1 cellular context compared by ENCODE assay signal in the genomic region with DNA sequence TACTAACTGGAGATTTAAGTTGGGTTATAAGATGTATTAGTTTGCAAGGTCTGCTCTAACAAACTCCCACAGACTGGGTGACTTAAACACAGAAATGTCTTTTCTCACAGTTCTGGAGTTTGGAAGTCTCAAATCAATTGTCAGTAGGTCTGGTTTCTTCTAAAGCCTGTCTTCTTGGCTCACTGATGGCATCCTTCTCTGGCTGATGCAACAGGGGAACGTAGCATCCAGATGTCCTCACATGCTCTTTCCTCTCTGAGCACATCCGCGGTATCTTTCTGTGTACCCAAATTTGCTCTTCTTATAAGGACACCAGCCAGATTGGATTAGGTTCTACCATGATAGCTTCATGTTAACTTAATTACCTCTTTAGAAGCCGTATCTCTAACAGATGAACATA.
TF ChIP-seq lines count a peak whose summit lies in the region.

No MANE protein-coding gene starts in this region.

TF ChIP-seq in GM23338, 12 proteins besides CTCF, POLR2A, EP300 and RAD21 (continued from another document):
- TF ChIP-seq, protein P1, sequence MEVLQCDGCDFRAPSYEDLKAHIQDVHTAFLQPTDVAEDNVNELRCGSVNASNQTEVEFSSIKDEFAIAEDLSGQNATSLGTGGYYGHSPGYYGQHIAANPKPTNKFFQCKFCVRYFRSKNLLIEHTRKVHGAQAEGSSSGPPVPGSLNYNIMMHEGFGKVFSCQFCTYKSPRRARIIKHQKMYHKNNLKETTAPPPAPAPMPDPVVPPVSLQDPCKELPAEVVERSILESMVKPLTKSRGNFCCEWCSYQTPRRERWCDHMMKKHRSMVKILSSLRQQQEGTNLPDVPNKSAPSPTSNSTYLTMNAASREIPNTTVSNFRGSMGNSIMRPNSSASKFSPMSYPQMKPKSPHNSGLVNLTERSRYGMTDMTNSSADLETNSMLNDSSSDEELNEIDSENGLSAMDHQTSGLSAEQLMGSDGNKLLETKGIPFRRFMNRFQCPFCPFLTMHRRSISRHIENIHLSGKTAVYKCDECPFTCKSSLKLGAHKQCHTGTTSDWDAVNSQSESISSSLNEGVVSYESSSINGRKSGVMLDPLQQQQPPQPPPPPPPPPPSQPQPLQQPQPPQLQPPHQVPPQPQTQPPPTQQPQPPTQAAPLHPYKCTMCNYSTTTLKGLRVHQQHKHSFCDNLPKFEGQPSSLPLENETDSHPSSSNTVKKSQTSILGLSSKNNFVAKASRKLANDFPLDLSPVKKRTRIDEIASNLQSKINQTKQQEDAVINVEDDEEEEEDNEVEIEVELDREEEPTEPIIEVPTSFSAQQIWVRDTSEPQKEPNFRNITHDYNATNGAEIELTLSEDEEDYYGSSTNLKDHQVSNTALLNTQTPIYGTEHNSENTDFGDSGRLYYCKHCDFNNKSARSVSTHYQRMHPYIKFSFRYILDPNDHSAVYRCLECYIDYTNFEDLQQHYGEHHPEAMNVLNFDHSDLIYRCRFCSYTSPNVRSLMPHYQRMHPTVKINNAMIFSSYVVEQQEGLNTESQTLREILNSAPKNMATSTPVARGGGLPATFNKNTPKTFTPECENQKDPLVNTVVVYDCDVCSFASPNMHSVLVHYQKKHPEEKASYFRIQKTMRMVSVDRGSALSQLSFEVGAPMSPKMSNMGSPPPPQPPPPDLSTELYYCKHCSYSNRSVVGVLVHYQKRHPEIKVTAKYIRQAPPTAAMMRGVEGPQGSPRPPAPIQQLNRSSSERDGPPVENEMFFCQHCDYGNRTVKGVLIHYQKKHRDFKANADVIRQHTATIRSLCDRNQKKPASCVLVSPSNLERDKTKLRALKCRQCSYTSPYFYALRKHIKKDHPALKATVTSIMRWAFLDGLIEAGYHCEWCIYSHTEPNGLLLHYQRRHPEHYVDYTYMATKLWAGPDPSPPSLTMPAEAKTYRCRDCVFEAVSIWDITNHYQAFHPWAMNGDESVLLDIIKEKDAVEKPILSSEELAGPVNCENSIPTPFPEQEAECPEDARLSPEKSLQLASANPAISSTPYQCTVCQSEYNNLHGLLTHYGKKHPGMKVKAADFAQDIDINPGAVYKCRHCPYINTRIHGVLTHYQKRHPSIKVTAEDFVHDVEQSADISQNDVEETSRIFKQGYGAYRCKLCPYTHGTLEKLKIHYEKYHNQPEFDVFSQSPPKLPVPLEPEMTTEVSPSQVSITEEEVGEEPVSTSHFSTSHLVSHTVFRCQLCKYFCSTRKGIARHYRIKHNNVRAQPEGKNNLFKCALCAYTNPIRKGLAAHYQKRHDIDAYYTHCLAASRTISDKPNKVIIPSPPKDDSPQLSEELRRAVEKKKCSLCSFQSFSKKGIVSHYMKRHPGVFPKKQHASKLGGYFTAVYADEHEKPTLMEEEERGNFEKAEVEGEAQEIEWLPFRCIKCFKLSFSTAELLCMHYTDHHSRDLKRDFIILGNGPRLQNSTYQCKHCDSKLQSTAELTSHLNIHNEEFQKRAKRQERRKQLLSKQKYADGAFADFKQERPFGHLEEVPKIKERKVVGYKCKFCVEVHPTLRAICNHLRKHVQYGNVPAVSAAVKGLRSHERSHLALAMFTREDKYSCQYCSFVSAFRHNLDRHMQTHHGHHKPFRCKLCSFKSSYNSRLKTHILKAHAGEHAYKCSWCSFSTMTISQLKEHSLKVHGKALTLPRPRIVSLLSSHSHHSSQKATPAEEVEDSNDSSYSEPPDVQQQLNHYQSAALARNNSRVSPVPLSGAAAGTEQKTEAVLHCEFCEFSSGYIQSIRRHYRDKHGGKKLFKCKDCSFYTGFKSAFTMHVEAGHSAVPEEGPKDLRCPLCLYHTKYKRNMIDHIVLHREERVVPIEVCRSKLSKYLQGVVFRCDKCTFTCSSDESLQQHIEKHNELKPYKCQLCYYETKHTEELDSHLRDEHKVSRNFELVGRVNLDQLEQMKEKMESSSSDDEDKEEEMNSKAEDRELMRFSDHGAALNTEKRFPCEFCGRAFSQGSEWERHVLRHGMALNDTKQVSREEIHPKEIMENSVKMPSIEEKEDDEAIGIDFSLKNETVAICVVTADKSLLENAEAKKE (CRISPR knock-in tag; IDR thresholded peaks at IDR 0.05) = no peak
- no peak for TF ChIP-seq NANOG (IDR thresholded peaks at IDR 0.05; ENCODE audit: borderline replicate concordance)
- no peak for TF ChIP-seq EZH2phosphoT487 (IDR thresholded peaks at IDR 0.05; ENCODE audit: unreplicated experiment)
- no peak for TF ChIP-seq CREB1 (CRISPR knock-in tag; IDR thresholded peaks at IDR 0.05; ENCODE audit: low read depth)
- TF ChIP-seq, protein P2, sequence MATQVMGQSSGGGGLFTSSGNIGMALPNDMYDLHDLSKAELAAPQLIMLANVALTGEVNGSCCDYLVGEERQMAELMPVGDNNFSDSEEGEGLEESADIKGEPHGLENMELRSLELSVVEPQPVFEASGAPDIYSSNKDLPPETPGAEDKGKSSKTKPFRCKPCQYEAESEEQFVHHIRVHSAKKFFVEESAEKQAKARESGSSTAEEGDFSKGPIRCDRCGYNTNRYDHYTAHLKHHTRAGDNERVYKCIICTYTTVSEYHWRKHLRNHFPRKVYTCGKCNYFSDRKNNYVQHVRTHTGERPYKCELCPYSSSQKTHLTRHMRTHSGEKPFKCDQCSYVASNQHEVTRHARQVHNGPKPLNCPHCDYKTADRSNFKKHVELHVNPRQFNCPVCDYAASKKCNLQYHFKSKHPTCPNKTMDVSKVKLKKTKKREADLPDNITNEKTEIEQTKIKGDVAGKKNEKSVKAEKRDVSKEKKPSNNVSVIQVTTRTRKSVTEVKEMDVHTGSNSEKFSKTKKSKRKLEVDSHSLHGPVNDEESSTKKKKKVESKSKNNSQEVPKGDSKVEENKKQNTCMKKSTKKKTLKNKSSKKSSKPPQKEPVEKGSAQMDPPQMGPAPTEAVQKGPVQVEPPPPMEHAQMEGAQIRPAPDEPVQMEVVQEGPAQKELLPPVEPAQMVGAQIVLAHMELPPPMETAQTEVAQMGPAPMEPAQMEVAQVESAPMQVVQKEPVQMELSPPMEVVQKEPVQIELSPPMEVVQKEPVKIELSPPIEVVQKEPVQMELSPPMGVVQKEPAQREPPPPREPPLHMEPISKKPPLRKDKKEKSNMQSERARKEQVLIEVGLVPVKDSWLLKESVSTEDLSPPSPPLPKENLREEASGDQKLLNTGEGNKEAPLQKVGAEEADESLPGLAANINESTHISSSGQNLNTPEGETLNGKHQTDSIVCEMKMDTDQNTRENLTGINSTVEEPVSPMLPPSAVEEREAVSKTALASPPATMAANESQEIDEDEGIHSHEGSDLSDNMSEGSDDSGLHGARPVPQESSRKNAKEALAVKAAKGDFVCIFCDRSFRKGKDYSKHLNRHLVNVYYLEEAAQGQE (IDR thresholded peaks at IDR 0.05; ENCODE audit: unreplicated experiment) = no peak
- TF ChIP-seq STAT1 (IDR thresholded peaks at IDR 0.05; ENCODE audit: unreplicated experiment) = no peak
- no peak for TF ChIP-seq ZNF331 (CRISPR knock-in tag; IDR thresholded peaks at IDR 0.05; ENCODE audit: low read depth)
- TF ChIP-seq EZH2 (IDR thresholded peaks at IDR 0.05; ENCODE audit: low read depth, unreplicated experiment) = no peak
- no peak for TF ChIP-seq POLR2AphosphoS5 (IDR thresholded peaks at IDR 0.05; ENCODE audit: low read depth)
- no peak for TF ChIP-seq JUNB (IDR thresholded peaks at IDR 0.05; ENCODE audit: unreplicated experiment)
